4 cellular contexts compared by ENCODE assay signal in genomic region chr18:50994031-50994430, GRCh38.
"Had no signal": no experiment of that assay in that cellular context is flagged by ENCODE, and none has a peak within 500 bp of the region (broad histone marks: within the 10 kb centered on the region; RNA-seq: fewer than 3 reads in every experiment).

No MANE protein-coding gene starts in this region.

- H3K4me3 Mint-ChIP-seq: GM23338, H9 had no signal

- ATAC-seq: GM23338 had no signal

- H3K27ac Mint-ChIP-seq: GM23338 had no signal

- H3K4me3 ChIP-seq: GM23338 had no signal

- H3K4me2 ChIP-seq: GM23338 had no signal

- DNase-seq: H9, HCEC 1CT, IMR-90 had no signal
